In the genomic region with DNA sequence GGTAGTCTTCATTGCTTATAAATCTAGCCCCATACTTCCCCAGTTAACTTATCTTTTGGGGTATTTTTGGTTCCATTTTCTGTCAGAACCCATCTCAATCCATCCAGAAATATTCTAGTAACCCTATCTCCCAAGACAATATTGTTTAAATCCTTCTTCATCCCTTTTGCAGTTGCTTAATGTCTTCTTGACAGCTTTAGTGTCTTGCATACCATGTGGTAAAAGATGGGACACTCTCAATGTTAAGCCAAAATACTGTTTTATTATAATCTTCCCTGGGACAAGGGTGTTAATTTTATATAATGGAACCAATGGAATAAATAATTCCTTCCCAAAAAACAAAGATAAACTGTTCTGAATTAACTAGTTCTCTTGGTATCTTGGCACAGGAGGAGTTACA, we compare ENCODE assay signal across 26 cellular contexts.
"Had no signal": no experiment of that assay in that cellular context is flagged by ENCODE, and none has a peak within 500 bp of the region (broad histone marks: within the 10 kb centered on the region; RNA-seq: fewer than 3 reads in every experiment).

No MANE protein-coding gene starts in this region.

- H3K4me3 ChIP-seq: colonic mucosa, coronary artery, dorsolateral prefrontal cortex, esophagus muscularis mucosa, esophagus squamous epithelium, gastrocnemius medialis, gastroesophageal sphincter, heart left ventricle, heart right ventricle had no signal

- DNase-seq: colonic mucosa; cortex of kidney; dermis blood vessel endothelial cell; dorsolateral prefrontal cortex; effector CD4-positive, alpha-beta T cell; effector CD8-positive, alpha-beta T cell; effector memory CD4-positive, alpha-beta T cell; effector memory CD8-positive, alpha-beta T cell; endodermal cell; erythroblast; esophagus squamous epithelium; foreskin fibroblast; foreskin keratinocyte; foreskin melanocyte; gastrocnemius medialis; glutamatergic neuron; head of caudate nucleus; heart left ventricle; heart right ventricle had no signal

- FAIRE-seq: colon, endometrium, endothelial cell of umbilical vein had no signal

- H3K27ac ChIP-seq: colonic mucosa, coronary artery, epithelial cell of prostate, esophagus muscularis mucosa, esophagus squamous epithelium, foreskin keratinocyte, gastrocnemius medialis, gastroesophageal sphincter, heart left ventricle, heart right ventricle had no signal
